Comparison of ENCODE assay signal across 2 cellular contexts in genomic region chr6:90599151-90599550, GRCh38.
TF ChIP-seq lines count a peak whose summit lies in the region.

No MANE protein-coding gene starts in this region.

TF ChIP-seq in HEK293, 187 proteins besides CTCF, POLR2A, EP300 and RAD21:
- no peak for TF ChIP-seq ZSCAN5A (tag by site-specific recombination; IDR thresholded peaks at IDR 0.05)
- TF ChIP-seq, protein P1, sequence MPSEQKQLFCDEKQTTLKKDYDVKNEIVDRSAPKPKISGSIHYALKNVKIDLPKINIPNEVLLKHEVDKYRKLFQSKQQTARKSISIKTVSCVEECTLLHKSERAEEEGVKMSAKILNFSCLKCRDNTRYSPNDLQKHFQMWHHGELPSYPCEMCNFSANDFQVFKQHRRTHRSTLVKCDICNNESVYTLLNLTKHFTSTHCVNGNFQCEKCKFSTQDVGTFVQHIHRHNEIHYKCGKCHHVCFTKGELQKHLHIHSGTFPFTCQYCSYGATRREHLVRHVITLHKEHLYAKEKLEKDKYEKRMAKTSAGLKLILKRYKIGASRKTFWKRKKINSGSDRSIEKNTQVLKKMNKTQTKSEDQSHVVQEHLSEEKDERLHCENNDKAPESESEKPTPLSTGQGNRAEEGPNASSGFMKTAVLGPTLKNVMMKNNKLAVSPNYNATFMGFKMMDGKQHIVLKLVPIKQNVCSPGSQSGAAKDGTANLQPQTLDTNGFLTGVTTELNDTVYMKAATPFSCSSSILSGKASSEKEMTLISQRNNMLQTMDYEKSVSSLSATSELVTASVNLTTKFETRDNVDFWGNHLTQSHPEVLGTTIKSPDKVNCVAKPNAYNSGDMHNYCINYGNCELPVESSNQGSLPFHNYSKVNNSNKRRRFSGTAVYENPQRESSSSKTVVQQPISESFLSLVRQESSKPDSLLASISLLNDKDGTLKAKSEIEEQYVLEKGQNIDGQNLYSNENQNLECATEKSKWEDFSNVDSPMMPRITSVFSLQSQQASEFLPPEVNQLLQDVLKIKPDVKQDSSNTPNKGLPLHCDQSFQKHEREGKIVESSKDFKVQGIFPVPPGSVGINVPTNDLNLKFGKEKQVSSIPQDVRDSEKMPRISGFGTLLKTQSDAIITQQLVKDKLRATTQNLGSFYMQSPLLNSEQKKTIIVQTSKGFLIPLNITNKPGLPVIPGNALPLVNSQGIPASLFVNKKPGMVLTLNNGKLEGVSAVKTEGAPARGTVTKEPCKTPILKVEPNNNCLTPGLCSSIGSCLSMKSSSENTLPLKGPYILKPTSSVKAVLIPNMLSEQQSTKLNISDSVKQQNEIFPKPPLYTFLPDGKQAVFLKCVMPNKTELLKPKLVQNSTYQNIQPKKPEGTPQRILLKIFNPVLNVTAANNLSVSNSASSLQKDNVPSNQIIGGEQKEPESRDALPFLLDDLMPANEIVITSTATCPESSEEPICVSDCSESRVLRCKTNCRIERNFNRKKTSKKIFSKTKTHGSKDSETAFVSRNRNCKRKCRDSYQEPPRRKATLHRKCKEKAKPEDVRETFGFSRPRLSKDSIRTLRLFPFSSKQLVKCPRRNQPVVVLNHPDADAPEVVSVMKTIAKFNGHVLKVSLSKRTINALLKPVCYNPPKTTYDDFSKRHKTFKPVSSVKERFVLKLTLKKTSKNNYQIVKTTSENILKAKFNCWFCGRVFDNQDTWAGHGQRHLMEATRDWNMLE (tag by site-specific recombination; conservative IDR thresholded peaks at IDR 0.05; ENCODE audit: low read depth): 0 out of 2 replicates have a peak, but pooled peaks have one; percentile 19

TF ChIP-seq in K562, 482 proteins besides CTCF, POLR2A, EP300 and RAD21 (continued from another document):
- TF ChIP-seq EHMT2 (IDR thresholded peaks at IDR 0.05) (no peak), HNRNPH1 (optimal IDR thresholded peaks at IDR 0.05; ENCODE audit: low read depth, low read length) (no peak), BACH1 (tag; IDR thresholded peaks at IDR 0.05) (peak; percentile 25; the same call in 1 of the 2 replicates), HMBOX1 (IDR thresholded peaks at IDR 0.05) (peak; percentile 44), NR4A1 (CRISPR knock-in tag; IDR thresholded peaks at IDR 0.05) (no peak), NR4A1 (tag; IDR thresholded peaks at IDR 0.05) (0 out of 2 replicates have a peak, but pooled peaks have one; percentile 35), PCBP2 (IDR thresholded peaks at IDR 0.05; ENCODE audit: low read depth, low read length, poor library complexity, severe bottlenecking) (no peak), GABPA (tag; conservative IDR thresholded peaks at IDR 0.05; ENCODE audit: low read depth) (0 out of 2 replicates have a peak, but pooled peaks have one; percentile 5), YY1 (IDR thresholded peaks at IDR 0.05; ENCODE audit: borderline replicate concordance in 1 of 3, control insufficient read depth in 1 of 3, extremely low read depth in 1 of 3, insufficient read depth in 3 of 3, insufficient read length in 1 of 3, insufficient replicate concordance in 2 of 3, low read depth in 1 of 3, low read length in 2 of 3) (peak in 1 of 3 experiments; percentile 36)
- TF ChIP-seq, protein P2, sequence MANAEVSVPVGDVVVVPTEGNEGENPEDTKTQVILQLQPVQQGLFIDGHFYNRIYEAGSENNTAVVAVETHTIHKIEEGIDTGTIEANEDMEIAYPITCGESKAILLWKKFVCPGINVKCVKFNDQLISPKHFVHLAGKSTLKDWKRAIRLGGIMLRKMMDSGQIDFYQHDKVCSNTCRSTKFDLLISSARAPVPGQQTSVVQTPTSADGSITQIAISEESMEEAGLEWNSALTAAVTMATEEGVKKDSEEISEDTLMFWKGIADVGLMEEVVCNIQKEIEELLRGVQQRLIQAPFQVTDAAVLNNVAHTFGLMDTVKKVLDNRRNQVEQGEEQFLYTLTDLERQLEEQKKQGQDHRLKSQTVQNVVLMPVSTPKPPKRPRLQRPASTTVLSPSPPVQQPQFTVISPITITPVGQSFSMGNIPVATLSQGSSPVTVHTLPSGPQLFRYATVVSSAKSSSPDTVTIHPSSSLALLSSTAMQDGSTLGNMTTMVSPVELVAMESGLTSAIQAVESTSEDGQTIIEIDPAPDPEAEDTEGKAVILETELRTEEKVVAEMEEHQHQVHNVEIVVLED (CRISPR knock-in tag; IDR thresholded peaks at IDR 0.05): peak; percentile 25; the same call in 1 of the 2 replicates
